8 cellular contexts compared by ENCODE assay signal in genomic region chr10:119686465-119687191, GRCh38. TPM values are rescaled to one million over a fixed set of nuclear protein-coding genes. Genes with fewer than 3 reads are reported as not detected.
DNase-seq lines count a peak whose midpoint lies in the region; ATAC-seq, FAIRE-seq and TF ChIP-seq lines count a peak whose summit lies in the region.

No MANE protein-coding gene starts in this region.

- H3K4me2 ChIP-seq in H1 (ENCODE audit: insufficient read depth in 1 of 2, low read depth in 2 of 2, low read length in 2 of 2): peak overlapping the region; percentile 47 to 80

- H4K8ac ChIP-seq in H1 (ENCODE audit: extremely low read depth, insufficient read depth, low read length): no peak overlapping the region

- FAIRE-seq in H1 (lab: Jason Lieb, UNC): peak; percentile 69

- no peaks in the 10 kb centered on the region for H3K36me3 Mint-ChIP-seq in activated CD8-positive, alpha-beta memory T cell treated with anti-CD3 and anti-CD28 coated beads, Interleukin-2, amount 10 ng/mL, durations not matched to agents 7 days and 5 days
- no peaks in the 10 kb centered on the region for H3K36me3 Mint-ChIP-seq in memory B cell

- no peak overlapping the region for H4K5ac ChIP-seq in H1 (ENCODE audit: insufficient read length, low read depth, low read length)

- peaks cover 6% of the 10 kb centered on the region for H3K23me2 ChIP-seq in H1 (ENCODE audit: low read depth, low read length)

- peak overlapping the region; percentile 13 for H3K56ac ChIP-seq in H1 (replicated peaks; ENCODE audit: insufficient read length, low read depth, low read length)

- H3K27ac Mint-ChIP-seq in activated CD8-positive, alpha-beta memory T cell treated with anti-CD3 and anti-CD28 coated beads, Interleukin-2, amount 10 ng/mL, durations not matched to agents 7 days and 5 days: peak overlapping the region; percentile 66
- peak overlapping the region; percentile 49 for H3K27ac Mint-ChIP-seq in memory B cell

- H2BK15ac ChIP-seq in H1 (ENCODE audit: low read length): peak overlapping the region; percentile 77; the same call in 1 of the 2 replicates

- H2BK12ac ChIP-seq in H1 (ENCODE audit: low read depth, low read length): 0 out of 2 replicates have a peak overlapping the region, but pooled peaks have one; percentile 75

- peak; percentile 90 to 92 for TF ChIP-seq RAD21 in H1 (IDR thresholded peaks at IDR 0.05 in 1 of 2, conservative IDR thresholded peaks at IDR 0.05 in 1 of 2; ENCODE audit: low read depth in 2 of 2, low read length in 2 of 2)

- peaks cover 6% of the 10 kb centered on the region for H3K27me3 Mint-ChIP-seq in activated CD8-positive, alpha-beta memory T cell treated with anti-CD3 and anti-CD28 coated beads, Interleukin-2, amount 10 ng/mL, durations not matched to agents 7 days and 5 days
- no peaks in the 10 kb centered on the region for H3K27me3 Mint-ChIP-seq in memory B cell

- H2BK20ac ChIP-seq in H1 (ENCODE audit: low read length): no peak overlapping the region

- no peaks in the 10 kb centered on the region for H3K79me2 ChIP-seq in H1 (ENCODE audit: control insufficient read depth in 1 of 2, insufficient read depth in 2 of 2, low read length in 2 of 2)

- H3K23ac ChIP-seq in H1 (ENCODE audit: insufficient read length): no peak overlapping the region

- POLR2A ChIA-PET in AG04449 (lab: Yijun Ruan, JAX): interaction anchor here (1.4 kb wide), 1 partner anchor 39 kb away, joined by 4 read pairs; the partner anchor contains the start of gene INPP5F
- POLR2A ChIA-PET in H1 (lab: Charles Lee; ENCODE audit: partially characterized antibody): interaction anchor here (0.7 to 2.5 kb wide), 25 partner anchors 12 to 407 kb away, joined by 3 to 27 read pairs (median 5); partner anchors contain the start of genes BAG3, INPP5F and TIAL1

- peak overlapping the region; percentile 57; the same call in 1 of the 2 replicates for H2BK5ac ChIP-seq in H1 (ENCODE audit: low read depth, low read length)

- no peak overlapping the region for H2AK5ac ChIP-seq in H1 (ENCODE audit: low read depth, low read length)

- H3K4me1 ChIP-seq in H1 (replicated peaks in 1 of 4; ENCODE audit: control insufficient read depth in 3 of 4, insufficient read depth in 4 of 4, low read length in 3 of 4): peaks cover 3 to 16% (median 14%) of the 10 kb centered on the region in 4 experiments; a peak in 6 of 7 replicates

- TF ChIP-seq CTCF in AG04449 (IDR thresholded peaks at IDR 0.05; ENCODE audit: insufficient read depth, low read length, missing control alignments) (peak; percentile 90), H1 (IDR thresholded peaks at IDR 0.05; ENCODE audit: control extremely low read depth in 1 of 3, insufficient read depth in 1 of 3, low read depth in 1 of 3, low read length in 3 of 3) (peak; percentile 79 to 95 (median 85))

- H3K79me1 ChIP-seq in H1 (ENCODE audit: low read depth, low read length): no peaks in the 10 kb centered on the region; the same call in 1 of the 2 replicates

- H3K27me3 ChIP-seq in H1 (replicated peaks in 1 of 4; ENCODE audit: control insufficient read depth in 3 of 4, extremely low read depth in 1 of 4, insufficient read depth in 3 of 4, low read length in 3 of 4): no peaks in the 10 kb centered on the region

- H3K4me1 Mint-ChIP-seq in activated CD8-positive, alpha-beta memory T cell treated with anti-CD3 and anti-CD28 coated beads, Interleukin-2, amount 10 ng/mL, durations not matched to agents 7 days and 5 days: peaks cover 27% of the 10 kb centered on the region
- H3K4me1 Mint-ChIP-seq in memory B cell: peaks cover 16% of the 10 kb centered on the region

- peak overlapping the region; percentile 7; the same call in 1 of the 2 replicates for H2AFZ ChIP-seq in H1 (ENCODE audit: low read length)

- H3K4ac ChIP-seq in H1 (replicated peaks; ENCODE audit: insufficient read length, low read depth, low read length): peak overlapping the region; percentile 96

- H3K9ac ChIP-seq in H1 (replicated peaks in 1 of 4; ENCODE audit: extremely low read depth in 1 of 4, low read depth in 3 of 4, low read length in 3 of 4): peak overlapping the region in 2 of 4 experiments; percentile 0 to 41; a peak in 3 of 7 replicates

- ATAC-seq in GM18861 (IDR thresholded peaks at IDR 0.05; ENCODE audit: unreplicated experiment): peak; percentile 79
- ATAC-seq in HG03196 (IDR thresholded peaks at IDR 0.05; ENCODE audit: unreplicated experiment): peak; percentile 84
- ATAC-seq in activated CD8-positive, alpha-beta memory T cell treated with anti-CD3 and anti-CD28 coated beads, Interleukin-2, amount 10 ng/mL, durations not matched to agents 7 days and 5 days: peak; percentile 93
- ATAC-seq in memory B cell (ENCODE audit: low read depth): peak; percentile 88

- peak overlapping the region; percentile 41; the same call in 1 of the 2 replicates for H3K18ac ChIP-seq in H1 (ENCODE audit: extremely low read depth, low read length)

- H3K4me3 ChIP-seq in AG04449 (ENCODE audit: low read depth, low read length) (peak overlapping the region; percentile 44), H1 (ENCODE audit: extremely low read depth in 1 of 4, insufficient read depth in 2 of 4, low read depth in 3 of 4, low read length in 4 of 4) (peak overlapping the region; percentile 38 to 69 (median 50))

- DNase-seq in AG04449 (ENCODE audit: low read depth, low spot score) (peak; percentile 34), NCI-H774 (lab: John Stamatoyannopoulos, UW) (peak; percentile 16), H1 (ENCODE audit: low read depth in 1 of 2, low spot score in 2 of 2) (peak; percentile 36 to 86), memory B cell (ENCODE audit: low spot score in 2 of 2) (peak; percentile 74 to 79)
- peak; percentile 85 for DNase-seq in activated CD8-positive, alpha-beta memory T cell treated with anti-CD3 and anti-CD28 coated beads, Interleukin-2, amount 10 ng/mL, durations not matched to agents 7 days and 5 days
- DNase-seq in stimulated activated CD4-positive, alpha-beta T cell treated with anti-CD3 and anti-CD28 coated beads, TNF-alpha, amount 100 ng/mL, for 48 hours (ENCODE audit: low read depth in 3 of 3): peak; percentile 76 to 85 (median 81)

- CTCF ChIA-PET in AG04449 (lab: Yijun Ruan, JAX) (interaction anchor here (0.7 to 9.2 kb wide), 52 partner anchors 8 to 487 kb away, joined by 3 to 122 read pairs (median 4); partner anchors contain the start of genes INPP5F and MCMBP), H1 (lab: Charles Lee; ENCODE audit: partially characterized antibody) (interaction anchor here (0.6 to 3.7 kb wide), 62 partner anchors 9 to 409 kb away, joined by 3 to 40 read pairs (median 4); partner anchors contain the start of genes BAG3 and INPP5F)
- CTCF ChIA-PET in activated CD8-positive, alpha-beta memory T cell treated with anti-CD3 and anti-CD28 coated beads, Interleukin-2, amount 10 ng/mL, durations not matched to agents 7 days and 5 days (lab: Charles Lee): interaction anchor here (0.6 to 7.1 kb wide), 40 partner anchors 9 to 650 kb away, joined by 3 to 68 read pairs (median 5); partner anchors contain the start of genes INPP5F and MCMBP

- no peaks in the 10 kb centered on the region for H3K9me3 Mint-ChIP-seq in activated CD8-positive, alpha-beta memory T cell treated with anti-CD3 and anti-CD28 coated beads, Interleukin-2, amount 10 ng/mL, durations not matched to agents 7 days and 5 days (ENCODE audit: low read depth)
- H3K9me3 Mint-ChIP-seq in memory B cell: no peaks in the 10 kb centered on the region

- no peak overlapping the region for H3K14ac ChIP-seq in H1 (ENCODE audit: insufficient read length)

- WGBS in H1 (ENCODE audit: extremely low coverage in 1 of 2, insufficient coverage in 1 of 2, insufficient read length in 1 of 2, insufficient replicate concordance in 2 of 2, low coverage in 1 of 2, low lambda C conversion rate in 2 of 2, missing lambda C conversion rate in 1 of 2), 2 experiments: 7% methylated on average over 24 of the region's 24 CpGs; no CpG with 5 or more reads in 1 of the 2 experiments

- peak overlapping the region; percentile 47 for H4K91ac ChIP-seq in H1 (replicated peaks; ENCODE audit: insufficient read length, low read length)

- peak overlapping the region; percentile 58 for H3K4me3 Mint-ChIP-seq in activated CD8-positive, alpha-beta memory T cell treated with anti-CD3 and anti-CD28 coated beads, Interleukin-2, amount 10 ng/mL, durations not matched to agents 7 days and 5 days
- peak overlapping the region; percentile 61 for H3K4me3 Mint-ChIP-seq in memory B cell

- H3K36me3 ChIP-seq in H1 (ENCODE audit: control insufficient read depth in 2 of 4, insufficient read depth in 4 of 4, low read length in 3 of 4): no peaks in the 10 kb centered on the region

- peak overlapping the region; percentile 2 for H2BK120ac ChIP-seq in H1 (replicated peaks; ENCODE audit: low read depth, low read length)

- TF ChIP-seq EP300 in H1 (IDR thresholded peaks at IDR 0.05; ENCODE audit: borderline replicate concordance in 1 of 2, low read depth in 2 of 2, low read length in 2 of 2): no peak

- H3K9me3 ChIP-seq in H1 (ENCODE audit: insufficient read depth in 2 of 2, low read depth in 1 of 2, low read length in 1 of 2): no peaks in the 10 kb centered on the region; a peak in 1 of 4 replicates

- no peaks in the 10 kb centered on the region for H4K20me1 ChIP-seq in H1 (replicated peaks in 1 of 2; ENCODE audit: control insufficient read depth in 1 of 2, insufficient read depth in 2 of 2, low read length in 2 of 2)

- H3K27ac ChIP-seq in H1 (ENCODE audit: low read depth, low read length): peak overlapping the region; percentile 62; the same call in 1 of the 2 replicates

- TF ChIP-seq POLR2A in H1 (IDR thresholded peaks at IDR 0.05; ENCODE audit: control extremely low read depth in 1 of 2, low read depth in 2 of 2, low read length in 2 of 2): no peak

RNA-seq across cellular contexts. Expression of gene BAG3, which starts 35.4 kb away (rescaled TPM):
- total RNA-seq in activated CD8-positive, alpha-beta memory T cell treated with anti-CD3 and anti-CD28 coated beads, Interleukin-2, amount 10 ng/mL, durations not matched to agents 7 days and 5 days: 10 to 100 TPM; 12.7 to 13.0 TPM
- total RNA-seq in H1 (2021; fragmentation: NEBNext Ultra II Directional; extraction: Animal tissue kit (Norgen Biotek cat#: 25700)): 13.3 and 14.6 TPM in 2 replicates
- 3.5 and 7.5 TPM in 2 replicates for polyA plus RNA-seq in H1 (2011; rRNA removed)
- polyA plus RNA-seq in H1 (2011; cell fraction: cytosol; rRNA removed): 3.0 TPM
- 7.0 TPM for polyA plus RNA-seq in H1 (2011; cell fraction: nucleus; rRNA removed)
- 10.5 to 13.6 TPM (median 12.9 TPM) in 4 replicates for polyA plus RNA-seq in H1 (2012, experiment 1 of 2)
- 10.4 TPM for polyA plus RNA-seq in H1 (2012, experiment 2 of 2)
- 12.1 TPM for polyA plus RNA-seq in H1 (2013, experiment 1 of 2)
- polyA plus RNA-seq in H1 (2013, experiment 2 of 2): 12.1 TPM
- 1.7 and 2.1 TPM in 2 replicates for polyA minus RNA-seq in H1 (2011; rRNA and poly(A)+ RNA removed)
- polyA minus RNA-seq in H1 (2011; cell fraction: cytosol; rRNA and poly(A)+ RNA removed): 6.9 TPM
- polyA minus RNA-seq in H1 (2011; cell fraction: nucleus; rRNA and poly(A)+ RNA removed): 4.1 TPM

RNA-seq across cellular contexts. Expression of gene INPP5F, which starts 39.2 kb away (rescaled TPM):
- 10 to 100 TPM; 17.4 to 32.0 TPM for total RNA-seq in activated CD8-positive, alpha-beta memory T cell treated with anti-CD3 and anti-CD28 coated beads, Interleukin-2, amount 10 ng/mL, durations not matched to agents 7 days and 5 days
- 97.9 and 101 TPM in 2 replicates for total RNA-seq in H1 (2021; fragmentation: NEBNext Ultra II Directional; extraction: Animal tissue kit (Norgen Biotek cat#: 25700))
- polyA plus RNA-seq in H1 (2011; rRNA removed): 32.1 and 50.1 TPM in 2 replicates
- polyA plus RNA-seq in H1 (2011; cell fraction: cytosol; rRNA removed): 52.3 TPM
- polyA plus RNA-seq in H1 (2011; cell fraction: nucleus; rRNA removed): 24.2 TPM
- polyA plus RNA-seq in H1 (2012, experiment 1 of 2): 60.7 to 95.4 TPM (median 74.9 TPM) in 4 replicates
- 6.2 TPM for polyA plus RNA-seq in H1 (2012, experiment 2 of 2)
- 91.7 TPM for polyA plus RNA-seq in H1 (2013, experiment 1 of 2)
- 102 TPM for polyA plus RNA-seq in H1 (2013, experiment 2 of 2)
- 50.3 and 71.5 TPM in 2 replicates for polyA minus RNA-seq in H1 (2011; rRNA and poly(A)+ RNA removed)
- 37.9 TPM for polyA minus RNA-seq in H1 (2011; cell fraction: cytosol; rRNA and poly(A)+ RNA removed)
- polyA minus RNA-seq in H1 (2011; cell fraction: nucleus; rRNA and poly(A)+ RNA removed): 73.9 TPM

Comparison
In these comparisons a context has a peak if more than half of its experiments do, and no peak if none do; other contexts are left out.
1. Peak in every context shown above with its lines: DNase-seq, ATAC-seq, H3K4me3 ChIP-seq and H3K27ac ChIP-seq.
2. DNase-seq: peak in every context shown above with its lines; median percentile 85 in activated CD8-positive, alpha-beta memory T cell treated with anti-CD3 and anti-CD28 coated beads, Interleukin-2, amount 10 ng/mL, durations not matched to agents 7 days and 5 days; 81 in stimulated activated CD4-positive, alpha-beta T cell treated with anti-CD3 and anti-CD28 coated beads, TNF-alpha, amount 100 ng/mL, for 48 hours; 76 in memory B cell; 61 in H1; 34 in AG04449; 16 in NCI-H774.